11 cellular contexts compared by ENCODE assay signal in genomic region chr14:29637406-29637805, GRCh38.
DNase-seq lines count a peak whose midpoint lies in the region; ATAC-seq, FAIRE-seq and TF ChIP-seq lines count a peak whose summit lies in the region.
"Had no signal": no experiment of that assay in that cellular context is flagged by ENCODE, and none has a peak within 500 bp of the region (broad histone marks: within the 10 kb centered on the region; RNA-seq: fewer than 3 reads in every experiment).

No MANE protein-coding gene starts in this region.

- no TSS peak for BruUV-seq in HepG2 (replicated peaks; lab: Mats Ljungman, UMichigan)

- no peak overlapping the region for H3K4me2 ChIP-seq in HepG2 (ENCODE audit: low read depth, low read length)

- POLR2A ChIA-PET in HepG2 (lab: Yijun Ruan, JAX) = no interaction called here

- TF ChIP-seq RAD21 in liver (IDR thresholded peaks at IDR 0.05) (peak; percentile 14 to 30), HepG2 (CRISPR knock-in tag; IDR thresholded peaks at IDR 0.05) (no peak)

- no peak for FAIRE-seq in HepG2 (lab: Jason Lieb, UNC)
- FAIRE-seq in islet of Langerhans (lab: Jason Lieb, UNC) = peak; percentile 17
- FAIRE-seq: GM19239 had no signal

- no peak overlapping the region for H2AFZ ChIP-seq in HepG2 (ENCODE audit: low read length)

- no peaks in the 10 kb centered on the region for H3K36me3 ChIP-seq in liver (ENCODE audit: control insufficient read depth in 4 of 4, insufficient read depth in 3 of 4, low read depth in 1 of 4, low read length in 3 of 4)
- no peaks in the 10 kb centered on the region for H3K36me3 ChIP-seq in HepG2 (replicated peaks in 1 of 2; ENCODE audit: control insufficient read depth in 1 of 2, insufficient read depth in 2 of 2, low read length in 2 of 2)
- H3K36me3 ChIP-seq in body of pancreas (replicated peaks in 1 of 2; ENCODE audit: insufficient read depth in 1 of 2, low read depth in 2 of 2) = no peaks in the 10 kb centered on the region

- no peaks in the 10 kb centered on the region for H3K27me3 ChIP-seq in liver (ENCODE audit: control insufficient read depth in 4 of 4, insufficient read depth in 4 of 4, low read length in 3 of 4)
- H3K27me3 ChIP-seq in HepG2 (ENCODE audit: control insufficient read depth in 1 of 2, insufficient read depth in 2 of 2, low read length in 2 of 2) = no peaks in the 10 kb centered on the region
- no peaks in the 10 kb centered on the region for H3K27me3 ChIP-seq in body of pancreas

- CTCF ChIA-PET in HepG2 (lab: Yijun Ruan, JAX; ENCODE audit: low intra/inter-chr PET ratio, low total read pairs) = no interaction called here

- 11% methylated on average over 2 of the region's 2 CpGs for WGBS in liver
- WGBS in HepG2 (ENCODE audit: low lambda C conversion rate) = 6% methylated on average over 2 of the region's 2 CpGs
- WGBS in body of pancreas, 2 donors = 3 to 7% methylated on average over 2 of the region's 2 CpGs

- ATAC-seq in HepG2 (no peak), body of pancreas (peak; percentile 82), HG03280 (IDR thresholded peaks at IDR 0.05; ENCODE audit: unreplicated experiment) (no peak), GM19324 (IDR thresholded peaks at IDR 0.05; ENCODE audit: low FRiP score, unreplicated experiment) (no peak), GM19395 (IDR thresholded peaks at IDR 0.05; ENCODE audit: unreplicated experiment) (no peak)

- no peaks in the 10 kb centered on the region for H4K20me1 ChIP-seq in HepG2 (ENCODE audit: insufficient read depth, low read length)

- TF ChIP-seq EP300 in HepG2 (IDR thresholded peaks at IDR 0.05; ENCODE audit: low read depth in 2 of 2, low read length in 2 of 2) (no peak), HepG2 (CRISPR knock-in tag; IDR thresholded peaks at IDR 0.05; ENCODE audit: borderline replicate concordance) (no peak)

- DNase-seq in HepG2 (ENCODE audit: low spot score) = no peak
- DNase-seq in body of pancreas = peak; percentile 85 to 90 (median 88)
- no peak for DNase-seq in NK-92 treated with Interleukin-12 subunit alpha and Interleukin-12 subunit beta, amount 100 ng/mL, for 24 hours (lab: John Stamatoyannopoulos, UW)
- DNase-seq: central memory CD4-positive, alpha-beta T cell had no signal

- TF ChIP-seq CTCF in liver (IDR thresholded peaks at IDR 0.05; ENCODE audit: low read depth, low read length, missing input control) (no peak), HepG2 (CRISPR knock-in tag; IDR thresholded peaks at IDR 0.05) (no peak), body of pancreas (IDR thresholded peaks at IDR 0.05) (no peak)

- in situ Hi-C loops in HepG2 (cut with HindIII; ENCODE audit: extremely low pct_ligation_motif_present, low pct_unique_long_range_greater_than_20kb) = no loop called here

- H3K27ac ChIP-seq in liver (ENCODE audit: low read depth in 1 of 2, low read length in 2 of 2) (no peak overlapping the region), HepG2 (ENCODE audit: extremely low read length, insufficient read depth, low read length) (no peak overlapping the region), body of pancreas (peak overlapping the region in 3 of 4 donors; percentile 28 to 47 (median 43))
- H3K27ac ChIP-seq: thoracic aorta had no signal

- H3K9me3 ChIP-seq in liver (ENCODE audit: control insufficient read depth in 4 of 4, low read length in 3 of 4) (no peaks in the 10 kb centered on the region), HepG2 (ENCODE audit: low read length) (peaks cover 85% of the 10 kb centered on the region), body of pancreas (no peaks in the 10 kb centered on the region)
- H3K9me3 ChIP-seq: thoracic aorta had no signal

- H3K4me3 ChIP-seq in liver (ENCODE audit: low read depth in 1 of 3, low read length in 3 of 3) (no peak overlapping the region), HepG2 (replicated peaks in 1 of 3; ENCODE audit: insufficient read depth in 1 of 3, low read depth in 2 of 3, low read length in 3 of 3) (no peak overlapping the region), body of pancreas (no peak overlapping the region)
- H3K4me3 ChIP-seq: thoracic aorta had no signal

- intact Hi-C loops in HepG2 (cut with micrococcal nuclease; ENCODE audit: unreplicated experiment) = no loop called here
- intact Hi-C loops in body of pancreas (cut with DNase I) = no loop called here

- H3K4me1 ChIP-seq in liver (ENCODE audit: control insufficient read depth in 4 of 4, insufficient read depth in 4 of 4, low read length in 3 of 4) (peaks cover 0 to 4% (median 2%) of the 10 kb centered on the region in 4 donors), HepG2 (ENCODE audit: insufficient read depth, low read length) (no peaks in the 10 kb centered on the region), body of pancreas (peaks cover 30% of the 10 kb centered on the region)

- TF ChIP-seq POLR2A in HepG2 (IDR thresholded peaks at IDR 0.05; ENCODE audit: insufficient read depth in 1 of 2, low read depth in 2 of 2, low read length in 2 of 2) = no peak
- no peak for TF ChIP-seq POLR2A in body of pancreas (IDR thresholded peaks at IDR 0.05)

- H3K9ac ChIP-seq in liver (ENCODE audit: low read depth in 1 of 2, low read length in 2 of 2) = no peak overlapping the region
- no peak overlapping the region for H3K9ac ChIP-seq in HepG2 (ENCODE audit: insufficient read depth, low read depth, low read length)

- H3K79me2 ChIP-seq in HepG2 (ENCODE audit: insufficient read depth, low read length) = no peaks in the 10 kb centered on the region

TF ChIP-seq in liver, 16 proteins besides CTCF, POLR2A, EP300 and RAD21 (continues in another document):
- TF ChIP-seq JUND (IDR thresholded peaks at IDR 0.05) (no peak), HNF4A (conservative IDR thresholded peaks at IDR 0.05) (peak in 1 of 2 donors; percentile 6), RXRA (IDR thresholded peaks at IDR 0.05) (no peak), EGR1 (IDR thresholded peaks at IDR 0.05; ENCODE audit: low read depth in 2 of 2) (no peak), FOXA1 (IDR thresholded peaks at IDR 0.05) (peak; percentile 17), ZBTB33 (IDR thresholded peaks at IDR 0.05) (no peak), SP1 (IDR thresholded peaks at IDR 0.05) (no peak), HNF4G (IDR thresholded peaks at IDR 0.05) (no peak), NR2F2 (IDR thresholded peaks at IDR 0.05) (no peak), TAF1 (conservative IDR thresholded peaks at IDR 0.05) (no peak), FOXA2 (IDR thresholded peaks at IDR 0.05) (peak; percentile 64), GABPA (IDR thresholded peaks at IDR 0.05 in 1 of 2, conservative IDR thresholded peaks at IDR 0.05 in 1 of 2) (no peak)
- TF ChIP-seq, protein P1, sequence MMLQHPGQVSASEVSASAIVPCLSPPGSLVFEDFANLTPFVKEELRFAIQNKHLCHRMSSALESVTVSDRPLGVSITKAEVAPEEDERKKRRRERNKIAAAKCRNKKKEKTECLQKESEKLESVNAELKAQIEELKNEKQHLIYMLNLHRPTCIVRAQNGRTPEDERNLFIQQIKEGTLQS (IDR thresholded peaks at IDR 0.05) = no peak

TF ChIP-seq in HepG2, 621 proteins besides CTCF, POLR2A, EP300 and RAD21 (continues in another document):
- TF ChIP-seq, protein P2, sequence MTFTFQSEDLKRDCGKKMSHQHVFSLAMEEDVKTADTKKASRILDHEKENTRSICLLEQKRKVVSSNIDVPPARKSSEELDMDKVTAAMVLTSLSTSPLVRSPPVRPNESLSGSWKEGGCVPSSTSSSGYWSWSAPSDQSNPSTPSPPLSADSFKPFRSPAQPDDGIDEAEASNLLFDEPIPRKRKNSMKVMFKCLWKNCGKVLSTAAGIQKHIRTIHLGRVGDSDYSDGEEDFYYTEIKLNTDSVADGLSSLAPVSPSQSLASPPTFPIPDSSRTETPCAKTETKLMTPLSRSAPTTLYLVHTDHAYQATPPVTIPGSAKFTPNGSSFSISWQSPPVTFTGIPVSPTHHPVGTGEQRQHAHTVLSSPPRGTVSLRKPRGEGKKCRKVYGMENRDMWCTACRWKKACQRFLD (CRISPR knock-in tag; IDR thresholded peaks at IDR 0.05; ENCODE audit: borderline replicate concordance) = no peak
- no peak for TF ChIP-seq NPAS2 (CRISPR knock-in tag; IDR thresholded peaks at IDR 0.05; ENCODE audit: borderline replicate concordance)
- no peak for TF ChIP-seq ZNF773 (CRISPR knock-in tag; IDR thresholded peaks at IDR 0.05; ENCODE audit: borderline replicate concordance)
- no peak for TF ChIP-seq PBX3 (CRISPR knock-in tag; IDR thresholded peaks at IDR 0.05; ENCODE audit: borderline replicate concordance)
- no peak for TF ChIP-seq ZNF878 (CRISPR knock-in tag; IDR thresholded peaks at IDR 0.05)
- no peak for TF ChIP-seq ZNF780A (CRISPR knock-in tag; IDR thresholded peaks at IDR 0.05)
- TF ChIP-seq, protein P3, sequence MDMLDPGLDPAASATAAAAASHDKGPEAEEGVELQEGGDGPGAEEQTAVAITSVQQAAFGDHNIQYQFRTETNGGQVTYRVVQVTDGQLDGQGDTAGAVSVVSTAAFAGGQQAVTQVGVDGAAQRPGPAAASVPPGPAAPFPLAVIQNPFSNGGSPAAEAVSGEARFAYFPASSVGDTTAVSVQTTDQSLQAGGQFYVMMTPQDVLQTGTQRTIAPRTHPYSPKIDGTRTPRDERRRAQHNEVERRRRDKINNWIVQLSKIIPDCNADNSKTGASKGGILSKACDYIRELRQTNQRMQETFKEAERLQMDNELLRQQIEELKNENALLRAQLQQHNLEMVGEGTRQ (IDR thresholded peaks at IDR 0.05; ENCODE audit: low read depth, low read length) = no peak
- TF ChIP-seq, protein P3 (CRISPR knock-in tag; IDR thresholded peaks at IDR 0.05; ENCODE audit: borderline replicate concordance) = no peak
- TF ChIP-seq ZNF580 (CRISPR knock-in tag; IDR thresholded peaks at IDR 0.05; ENCODE audit: borderline replicate concordance, low read depth) = no peak
- no peak for TF ChIP-seq ZNF143 (CRISPR knock-in tag; IDR thresholded peaks at IDR 0.05)
- TF ChIP-seq TBP (CRISPR knock-in tag; IDR thresholded peaks at IDR 0.05) = no peak

Comparison
In these comparisons a context has a peak if more than half of its experiments do, and no peak if none do; other contexts are left out.
1. H3K27ac ChIP-seq: peak in body of pancreas (3 of 4); none in liver (0 of 2) and HepG2 (single experiment).
2. DNase-seq: peak in body of pancreas (4 of 4); none in HepG2 (single experiment) and NK-92 treated with Interleukin-12 subunit alpha and Interleukin-12 subunit beta, amount 100 ng/mL, for 24 hours (single experiment).